ENCODE assay signal across 12 cellular contexts in genomic region chr2:236661762-236662110, GRCh38.
DNase-seq lines count a peak whose midpoint lies in the region; ATAC-seq and TF ChIP-seq lines count a peak whose summit lies in the region.
"Had no signal": no experiment of that assay in that cellular context is flagged by ENCODE, and none has a peak within 500 bp of the region (broad histone marks: within the 10 kb centered on the region; RNA-seq: fewer than 3 reads in every experiment).

No MANE protein-coding gene starts in this region.

- H3K4me1 ChIP-seq in IMR-90 (ENCODE audit: control insufficient read depth, insufficient read depth, low read length) (peaks cover 10% of the 10 kb centered on the region; the same call in 1 of the 2 replicates), endodermal cell (ENCODE audit: control insufficient read depth, insufficient read depth, low read length) (peaks cover 20% of the 10 kb centered on the region), lower lobe of right lung (peaks cover 6% of the 10 kb centered on the region), ovary (ENCODE audit: insufficient read depth) (peaks cover 7% of the 10 kb centered on the region)

- no peaks in the 10 kb centered on the region for H3K79me1 ChIP-seq in IMR-90 (ENCODE audit: low read depth in 1 of 2, low read length in 2 of 2)

- peaks cover 8% of the 10 kb centered on the region for H3K36me3 Mint-ChIP-seq in endodermal cell (ENCODE audit: low read depth)

- peak overlapping the region; percentile 1; the same call in 1 of the 2 replicates for H3K18ac ChIP-seq in IMR-90 (ENCODE audit: low read depth, low read length)

- H2AK5ac ChIP-seq in IMR-90 (ENCODE audit: low read depth, low read length): no peak overlapping the region; the same call in 1 of the 2 replicates

- in situ Hi-C loops in IMR-90 (cut with MboI; ENCODE audit: low sequenced_read_pairs): no loop called here

- TF ChIP-seq EP300 in ovary (IDR thresholded peaks at IDR 0.05): no peak

- WGBS in IMR-90 (ENCODE audit: extremely low coverage in 2 of 2, insufficient read length in 1 of 2), 2 experiments: no CpG with 5 or more reads among the region's 2 CpGs
- WGBS in endodermal cell (ENCODE audit: insufficient coverage in 1 of 2, insufficient read length in 1 of 2), 2 experiments: 88 to 93% methylated on average over 2 of the region's 2 CpGs
- WGBS in ovary, 3 donors: 15 to 26% (median 23%) methylated on average over 2 of the region's 2 CpGs

- intact Hi-C loops in IMR-90 (cut with micrococcal nuclease) (no loop called here), lower lobe of right lung (cut with DNase I) (no loop called here), ovary (cut with DNase I) (no loop called here)

- H3K36me3 ChIP-seq in IMR-90 (ENCODE audit: control insufficient read depth, insufficient read depth, low read length) (no peaks in the 10 kb centered on the region), endodermal cell (ENCODE audit: control insufficient read depth, insufficient read depth, low read length) (no peaks in the 10 kb centered on the region), lower lobe of right lung (no peaks in the 10 kb centered on the region), ovary (no peaks in the 10 kb centered on the region)

- no peaks in the 10 kb centered on the region for H3K9me1 ChIP-seq in IMR-90 (ENCODE audit: insufficient read depth, low read length)

- dilution Hi-C loops in IMR-90 (cut with HindIII; ENCODE audit: low sequenced_read_pairs, unreplicated experiment): no loop called here

- no peaks in the 10 kb centered on the region for H4K20me1 ChIP-seq in IMR-90 (ENCODE audit: insufficient read depth, low read length)

- peak overlapping the region; percentile 77 for H3K27ac Mint-ChIP-seq in endodermal cell
- H3K27ac Mint-ChIP-seq: activated T-cell treated with anti-CD3 and anti-CD28 coated beads, Interleukin-2, amount 50 U/mL, for 72 hours had no signal

- H3K14ac ChIP-seq in IMR-90 (replicated peaks; ENCODE audit: low read depth, low read length): no peak overlapping the region

- H3K4me1 Mint-ChIP-seq in endodermal cell: peaks cover 38% of the 10 kb centered on the region

- H4K8ac ChIP-seq in IMR-90 (ENCODE audit: low read depth in 2 of 2, low read length in 2 of 2): no peak overlapping the region

- POLR2A ChIA-PET in IMR-90 (lab: Charles Lee; ENCODE audit: unreplicated experiment): no interaction called here

- no peak for ATAC-seq in IMR-90 (ENCODE audit: low read depth)
- ATAC-seq in lower lobe of right lung: no peak
- ATAC-seq in HG03196 (IDR thresholded peaks at IDR 0.05; ENCODE audit: unreplicated experiment): no peak
- ATAC-seq: activated T-cell treated with anti-CD3 and anti-CD28 coated beads, Interleukin-2, amount 50 U/mL, for 72 hours had no signal

- H3K9ac ChIP-seq in IMR-90 (ENCODE audit: low read depth, low read length) (no peak overlapping the region), endodermal cell (ENCODE audit: extremely low read depth, low read length, poor library complexity, severe bottlenecking) (no peak overlapping the region)

- CTCF ChIA-PET in IMR-90 (lab: Yijun Ruan, JAX): no interaction called here

- no peak for TF ChIP-seq CTCF in IMR-90 (conservative IDR thresholded peaks at IDR 0.05; ENCODE audit: low read depth, low read length)
- no peak for TF ChIP-seq CTCF in endodermal cell (conservative IDR thresholded peaks at IDR 0.05)
- no peak for TF ChIP-seq CTCF in lower lobe of right lung (IDR thresholded peaks at IDR 0.05)
- no peak for TF ChIP-seq CTCF in ovary (IDR thresholded peaks at IDR 0.05)

- H3K23ac ChIP-seq in IMR-90 (ENCODE audit: low read depth, low read length): no peak overlapping the region

- no peak overlapping the region for H4K5ac ChIP-seq in IMR-90 (ENCODE audit: low read depth, low read length)

- no peak for TF ChIP-seq RAD21 in IMR-90 (IDR thresholded peaks at IDR 0.05; ENCODE audit: low read length)

- H3K56ac ChIP-seq in IMR-90 (ENCODE audit: extremely low read depth, insufficient read depth, low read length): no peak overlapping the region

- TF ChIP-seq POLR2A in IMR-90 (IDR thresholded peaks at IDR 0.05; ENCODE audit: low read depth, low read length) (no peak), ovary (IDR thresholded peaks at IDR 0.05) (no peak)

- H2BK120ac ChIP-seq in IMR-90 (ENCODE audit: low read depth, low read length): 0 out of 2 replicates have a peak overlapping the region, but pooled peaks have one; percentile 6

- peaks cover 3% of the 10 kb centered on the region for H3K27me3 ChIP-seq in IMR-90 (ENCODE audit: control insufficient read depth, insufficient read depth, low read length)
- no peaks in the 10 kb centered on the region for H3K27me3 ChIP-seq in endodermal cell (ENCODE audit: control insufficient read depth, insufficient read depth, low read length, poor library complexity, severe bottlenecking)
- no peaks in the 10 kb centered on the region for H3K27me3 ChIP-seq in lower lobe of right lung (ENCODE audit: low read depth)
- no peaks in the 10 kb centered on the region for H3K27me3 ChIP-seq in ovary

- H2BK15ac ChIP-seq in IMR-90 (ENCODE audit: low read depth, low read length): no peak overlapping the region

- H3K9me3 ChIP-seq in IMR-90 (ENCODE audit: control insufficient read depth, insufficient read depth, low read length) (peaks cover 9% of the 10 kb centered on the region), endodermal cell (ENCODE audit: control insufficient read depth, low read length) (peaks cover 9% of the 10 kb centered on the region), lower lobe of right lung (no peaks in the 10 kb centered on the region), ovary (no peaks in the 10 kb centered on the region)

- H3K4ac ChIP-seq in IMR-90 (ENCODE audit: low read depth, low read length): peak overlapping the region; percentile 35; the same call in 1 of the 2 replicates

- H2AK9ac ChIP-seq in IMR-90 (replicated peaks; ENCODE audit: low read depth, low read length, poor library complexity): no peak overlapping the region

- H3K4me2 ChIP-seq in IMR-90 (ENCODE audit: low read depth, low read length): no peak overlapping the region

- no peak overlapping the region for H2BK5ac ChIP-seq in IMR-90 (ENCODE audit: low read depth, low read length, poor library complexity, severe bottlenecking)

- no peak overlapping the region for H3K4me3 ChIP-seq in IMR-90 (ENCODE audit: insufficient read depth, low read depth, low read length)
- peak overlapping the region; percentile 14 for H3K4me3 ChIP-seq in endodermal cell (ENCODE audit: low read length)
- H3K4me3 ChIP-seq in lower lobe of right lung: no peak overlapping the region
- H3K4me3 ChIP-seq in ovary: no peak overlapping the region

- BruUV-seq in IMR-90 (replicated peaks; lab: Mats Ljungman, UMichigan): no TSS peak

- H3K4me3 Mint-ChIP-seq in endodermal cell: no peak overlapping the region
- H3K4me3 Mint-ChIP-seq: activated T-cell treated with anti-CD3 and anti-CD28 coated beads, Interleukin-2, amount 50 U/mL, for 72 hours; neural crest cell had no signal

- H2AFZ ChIP-seq in IMR-90 (replicated peaks; ENCODE audit: low read length, poor library complexity): no peak overlapping the region

- H4K91ac ChIP-seq in IMR-90 (ENCODE audit: insufficient read depth, low read depth, low read length): 0 out of 2 replicates have a peak overlapping the region, but pooled peaks have one; percentile 20

- no peak overlapping the region for H2BK20ac ChIP-seq in IMR-90 (ENCODE audit: low read depth, low read length)

- H3K27me3 Mint-ChIP-seq in endodermal cell (ENCODE audit: insufficient read depth): peaks cover 9% of the 10 kb centered on the region

- peaks cover 11% of the 10 kb centered on the region for H3K9me3 Mint-ChIP-seq in endodermal cell

- H3K27ac ChIP-seq in IMR-90 (ENCODE audit: insufficient read depth, low read length) (no peak overlapping the region), endodermal cell (ENCODE audit: low read depth, low read length) (no peak overlapping the region), lower lobe of right lung (peak overlapping the region; percentile 11), ovary (no peak overlapping the region)

- no peak for DNase-seq in IMR-90
- DNase-seq in endodermal cell: no peak
- no peak for DNase-seq in lower lobe of right lung
- DNase-seq in stromal cell of bone marrow (ENCODE audit: low read depth): peak; percentile 38
- DNase-seq in NCI-H446 treated with DMSO at 0.1 percent for 48 hours (lab: John Stamatoyannopoulos, UW): no peak
- no peak for DNase-seq in activated CD4-positive, alpha-beta T cell treated with anti-CD3 and anti-CD28 coated beads for 1 hour
- DNase-seq in ovary: no peak
- DNase-seq: activated CD4-positive, CD25-positive, alpha-beta regulatory T cell treated with anti-CD3 and anti-CD28 coated beads, Interleukin-2, amount 50 U/mL, for 72 hours; activated T-cell treated with anti-CD3 and anti-CD28 coated beads, Interleukin-2, amount 50 U/mL, for 72 hours; NCI-H1105 treated with DMSO at 0.1 percent for 48 hours had no signal

TF ChIP-seq in IMR-90, 13 proteins besides CTCF, POLR2A, EP300 and RAD21 (continues in another document):
- TF ChIP-seq MAZ (IDR thresholded peaks at IDR 0.05; ENCODE audit: borderline replicate concordance, low read depth, low read length) (no peak), CHD1 (IDR thresholded peaks at IDR 0.05; ENCODE audit: low read depth, low read length) (no peak), NFE2L2 (IDR thresholded peaks at IDR 0.05; ENCODE audit: low read depth, low read length) (no peak), RFX5 (IDR thresholded peaks at IDR 0.05; ENCODE audit: low read depth, low read length) (no peak), BHLHE40 (IDR thresholded peaks at IDR 0.05; ENCODE audit: low read depth, low read length) (no peak), MXI1 (IDR thresholded peaks at IDR 0.05; ENCODE audit: borderline replicate concordance, low read depth, low read length) (no peak), MAFK (IDR thresholded peaks at IDR 0.05; ENCODE audit: low read depth, low read length) (no peak), RCOR1 (IDR thresholded peaks at IDR 0.05; ENCODE audit: insufficient replicate concordance, low read length) (no peak), FOS (IDR thresholded peaks at IDR 0.05; ENCODE audit: low read depth, low read length) (no peak), SMC3 (IDR thresholded peaks at IDR 0.05; ENCODE audit: low read depth, low read length) (no peak), CEBPB (IDR thresholded peaks at IDR 0.05; ENCODE audit: low read depth, low read length) (no peak), USF2 (IDR thresholded peaks at IDR 0.05; ENCODE audit: low read depth, low read length) (no peak)
